In the genomic region with DNA sequence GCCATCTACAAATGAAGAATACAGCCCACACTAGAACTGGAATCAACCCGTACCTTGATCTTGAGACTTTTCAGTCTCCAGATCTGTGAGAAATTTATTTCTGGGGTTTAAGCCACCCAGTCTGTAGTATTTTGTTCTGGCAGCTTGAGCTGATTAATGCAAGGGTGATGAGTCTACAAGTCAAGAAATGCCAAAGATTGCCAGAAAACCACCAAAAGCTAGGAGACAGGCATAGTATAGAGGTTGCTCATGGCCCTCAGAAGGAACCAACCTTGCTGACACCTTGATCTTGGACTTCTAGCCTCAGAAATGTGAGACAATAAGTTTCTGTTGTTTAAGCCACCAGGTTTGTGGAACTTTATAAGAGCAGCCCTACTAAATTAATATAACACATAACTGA, we compare ENCODE assay signal across 19 cellular contexts.
DNase-seq lines count a peak whose midpoint lies in the region; TF ChIP-seq lines count a peak whose summit lies in the region.
"Had no signal": no experiment of that assay in that cellular context is flagged by ENCODE, and none has a peak within 500 bp of the region (broad histone marks: within the 10 kb centered on the region; RNA-seq: fewer than 3 reads in every experiment).

No MANE protein-coding gene starts in this region.

- H3K36me3 Mint-ChIP-seq in CD14-positive monocyte = no peaks in the 10 kb centered on the region

- intact Hi-C loops in CD14-positive monocyte (cut with micrococcal nuclease) = no loop called here

- TF ChIP-seq CTCF in astrocyte of the spinal cord (IDR thresholded peaks at IDR 0.05; ENCODE audit: low read depth, low read length) (no peak), CD14-positive monocyte (IDR thresholded peaks at IDR 0.05) (no peak)

- DNase-seq in ELR (ENCODE audit: low read depth) = peak; percentile 34
- DNase-seq in LHCN-M2 (ENCODE audit: low read depth) = peak; percentile 11
- DNase-seq in astrocyte of the spinal cord (ENCODE audit: low read depth, low spot score) = peak; percentile 12
- DNase-seq in kidney tubule cell (ENCODE audit: low spot score) = peak; percentile 32
- no peak for DNase-seq in NCI-H1694 treated with DMSO at 0.1 percent for 48 hours (lab: John Stamatoyannopoulos, UW)
- no peak for DNase-seq in activated T-cell treated with anti-CD3 and anti-CD28 coated beads, Interleukin-2, amount 50 U/mL, for 1 hour
- no peak for DNase-seq in CD14-positive monocyte (ENCODE audit: low spot score)
- no peak for DNase-seq in HT-29 (ENCODE audit: low spot score)
- DNase-seq: ACHN; KBM-7; MV-4-11; NCI-H1417; NCI-H187; NCI-H2107; NCI-H510A; NCI-H748 treated with DMSO at 0.1 percent for 48 hours; NK-92 treated with Interleukin-12 subunit alpha and Interleukin-12 subunit beta, amount 100 ng/mL, for 24 hours had no signal

- no peak overlapping the region for H3K4me3 Mint-ChIP-seq in CD14-positive monocyte
- H3K4me3 Mint-ChIP-seq: B cell had no signal

- in situ Hi-C loops in astrocyte of the spinal cord (cut with HindIII; ENCODE audit: low sequenced_read_pairs) = no loop called here

- H3K27me3 Mint-ChIP-seq in CD14-positive monocyte (ENCODE audit: low read depth in 3 of 3) = no peaks in the 10 kb centered on the region

- no peak overlapping the region for H3K27ac Mint-ChIP-seq in CD14-positive monocyte
- H3K27ac Mint-ChIP-seq: B cell had no signal

- no peaks in the 10 kb centered on the region for H3K4me1 Mint-ChIP-seq in CD14-positive monocyte

- H3K4me3 ChIP-seq in astrocyte of the spinal cord (ENCODE audit: low read depth, low read length) = no peak overlapping the region
- H3K4me3 ChIP-seq: GM12878 had no signal

- peaks cover 2 to 15% (median 6%) of the 10 kb centered on the region in 7 donors for H3K9me3 Mint-ChIP-seq in CD14-positive monocyte

Comparison
In these comparisons a context has a peak if more than half of its experiments do, and no peak if none do; other contexts are left out.
1. DNase-seq: peak in ELR (single experiment), LHCN-M2 (single experiment), astrocyte of the spinal cord (single experiment) and kidney tubule cell (single experiment); none in NCI-H1694 treated with DMSO at 0.1 percent for 48 hours (single experiment), activated T-cell treated with anti-CD3 and anti-CD28 coated beads, Interleukin-2, amount 50 U/mL, for 1 hour (single experiment), CD14-positive monocyte (single experiment) and HT-29 (single experiment).